8 cellular contexts compared by ENCODE assay signal in genomic region chr1:109040627-109041613, GRCh38.
DNase-seq lines count a peak whose midpoint lies in the region; ATAC-seq and TF ChIP-seq lines count a peak whose summit lies in the region.

No MANE protein-coding gene starts in this region.

- peak; percentile 21 for ATAC-seq in GM19324 (IDR thresholded peaks at IDR 0.05; ENCODE audit: low FRiP score, unreplicated experiment)
- peak; percentile 28 for ATAC-seq in HG03354 (IDR thresholded peaks at IDR 0.05; ENCODE audit: poor library complexity, severe bottlenecking, unreplicated experiment)
- ATAC-seq in SK-N-SH treated with all-trans-retinoic acid at 6 μM for 48 hours = peak; percentile 74

- DNase-seq in CD1c-positive myeloid dendritic cell (ENCODE audit: extremely low spot score) (peak; percentile 33), NCI-H2107 treated with DMSO at 0.1 percent for 48 hours (lab: John Stamatoyannopoulos, UW; ENCODE audit: unreplicated experiment) (no peak)
- peak; percentile 8 for DNase-seq in stimulated activated CD4-positive, alpha-beta T cell treated with anti-CD3 and anti-CD28 coated beads, Interleukin-1b, Interleukin-23, amount 100 ng/mL, for 48 hours

- no peaks in the 10 kb centered on the region for H3K27me3 ChIP-seq in layer of hippocampus (ENCODE audit: control insufficient read depth, insufficient read depth, low read length)

- H3K27ac ChIP-seq in cingulate gyrus (ENCODE audit: low read depth, low read length) (peak overlapping the region; percentile 72), layer of hippocampus (ENCODE audit: low read depth, low read length) (peak overlapping the region; percentile 65)

TF ChIP-seq in SK-N-SH treated with all-trans-retinoic acid at 6 μM for 48 hours, 23 proteins besides CTCF, POLR2A, EP300 and RAD21:
- TF ChIP-seq TCF4 (CRISPR knock-in tag; IDR thresholded peaks at IDR 0.05; ENCODE audit: borderline replicate concordance) (no peak), PPARA (CRISPR knock-in tag; IDR thresholded peaks at IDR 0.05; ENCODE audit: borderline replicate concordance) (no peak), ESRRG (CRISPR knock-in tag; IDR thresholded peaks at IDR 0.05) (no peak)

Comparison
In these comparisons a context has a peak if more than half of its experiments do, and no peak if none do; other contexts are left out.
1. ATAC-seq: peak in every context shown above with its lines; median percentile 74 in SK-N-SH treated with all-trans-retinoic acid at 6 μM for 48 hours; 28 in HG03354; 21 in GM19324.